ENCODE assay signal across 20 cellular contexts in genomic region chr10:112559328-112559727, GRCh38.
DNase-seq lines count a peak whose midpoint lies in the region; ATAC-seq, FAIRE-seq and TF ChIP-seq lines count a peak whose summit lies in the region.
"Had no signal": no experiment of that assay in that cellular context is flagged by ENCODE, and none has a peak within 500 bp of the region (broad histone marks: within the 10 kb centered on the region; RNA-seq: fewer than 3 reads in every experiment).

No MANE protein-coding gene starts in this region.

- H2BK20ac ChIP-seq in H9 (ENCODE audit: low read depth, low read length, poor library complexity, severe bottlenecking): no peak overlapping the region
- no peak overlapping the region for H2BK20ac ChIP-seq in H1 (ENCODE audit: low read length)

- H3K27ac ChIP-seq in GM23338 (ENCODE audit: low read depth) (no peak overlapping the region), H9 (ENCODE audit: insufficient read length, low read depth, low read length) (no peak overlapping the region), H1 (ENCODE audit: low read depth, low read length) (no peak overlapping the region), neural progenitor cell (no peak overlapping the region)
- H3K27ac ChIP-seq: C4-2B had no signal

- H3F3A ChIP-seq in GM23338 (replicated peaks; ENCODE audit: low read depth): no peaks in the 10 kb centered on the region
- H3F3A ChIP-seq in neural progenitor cell (ENCODE audit: low read depth): peaks cover 12% of the 10 kb centered on the region

- no peak overlapping the region for H3K4me3 ChIP-seq in GM23338
- no peak overlapping the region for H3K4me3 ChIP-seq in H1 (ENCODE audit: extremely low read depth in 1 of 4, insufficient read depth in 2 of 4, low read depth in 3 of 4, low read length in 4 of 4)
- no peak overlapping the region for H3K4me3 ChIP-seq in neural progenitor cell

- H3K4me1 ChIP-seq in GM23338 (ENCODE audit: insufficient read depth): peaks cover 31% of the 10 kb centered on the region
- H3K4me1 ChIP-seq in H9 (ENCODE audit: insufficient read depth, low read length): peaks cover 4% of the 10 kb centered on the region; the same call in 1 of the 2 replicates
- H3K4me1 ChIP-seq in H1 (replicated peaks in 1 of 4; ENCODE audit: control insufficient read depth in 3 of 4, insufficient read depth in 4 of 4, low read length in 3 of 4): peaks cover 0 to 9% (median under 1%) of the 10 kb centered on the region in 4 experiments; a peak in 3 of 7 replicates
- peaks cover 34% of the 10 kb centered on the region for H3K4me1 ChIP-seq in neural progenitor cell

- peaks cover 32% of the 10 kb centered on the region for H3K4me1 Mint-ChIP-seq in GM23338
- peaks cover 30 to 32% of the 10 kb centered on the region in 2 experiments for H3K4me1 Mint-ChIP-seq in H9
- peaks cover 29% of the 10 kb centered on the region for H3K4me1 Mint-ChIP-seq in neural progenitor cell
- peaks cover 15% of the 10 kb centered on the region for H3K4me1 Mint-ChIP-seq in nephron progenitor cell
- no peaks in the 10 kb centered on the region for H3K4me1 Mint-ChIP-seq in stimulated activated memory B cell treated with anti-CD40 and anti-IgM and Interleukin-4, amounts not matched to agents 10 μg/mL and 1 μg/mL and 100 μg/mL, for 72 hours

- H3K79me1 ChIP-seq in H9 (ENCODE audit: insufficient read depth, low read depth, low read length, poor library complexity, severe bottlenecking): no peaks in the 10 kb centered on the region
- no peaks in the 10 kb centered on the region for H3K79me1 ChIP-seq in H1 (ENCODE audit: low read depth, low read length)

- no CpG with 5 or more reads among the region's 4 CpGs for WGBS in H9 (ENCODE audit: extremely low coverage, insufficient read length, low lambda C conversion rate)
- WGBS in H1 (ENCODE audit: extremely low coverage in 1 of 2, insufficient coverage in 1 of 2, insufficient read length in 1 of 2, insufficient replicate concordance in 2 of 2, low coverage in 1 of 2, low lambda C conversion rate in 2 of 2, missing lambda C conversion rate in 1 of 2), 2 experiments: 52% methylated on average over 4 of the region's 4 CpGs; no CpG with 5 or more reads in 1 of the 2 experiments

- no peak overlapping the region for H4K5ac ChIP-seq in H9 (ENCODE audit: insufficient read length, low read depth, low read length)
- H4K5ac ChIP-seq in H1 (ENCODE audit: insufficient read length, low read depth, low read length): no peak overlapping the region

- H2BK12ac ChIP-seq in H9 (ENCODE audit: insufficient read length, low read depth, low read length): no peak overlapping the region
- H2BK12ac ChIP-seq in H1 (ENCODE audit: low read depth, low read length): no peak overlapping the region

- H3K79me2 ChIP-seq in GM23338 (replicated peaks; ENCODE audit: insufficient read depth): no peaks in the 10 kb centered on the region
- H3K79me2 ChIP-seq in H9 (ENCODE audit: insufficient read depth, low read length): no peaks in the 10 kb centered on the region
- H3K79me2 ChIP-seq in H1 (ENCODE audit: control insufficient read depth in 1 of 2, insufficient read depth in 2 of 2, low read length in 2 of 2): no peaks in the 10 kb centered on the region
- no peaks in the 10 kb centered on the region for H3K79me2 ChIP-seq in neural progenitor cell (ENCODE audit: low read depth)

- POLR2A ChIA-PET in H1 (lab: Charles Lee; ENCODE audit: partially characterized antibody): interaction anchor here (0.6 to 1.0 kb wide), 3 partner anchors 9 to 358 kb away, joined by 3 read pairs; no protein-coding TSS in a partner anchor

- H3K36me3 Mint-ChIP-seq in GM23338 (ENCODE audit: low read depth) (no peaks in the 10 kb centered on the region), H9 (ENCODE audit: insufficient read depth in 1 of 3, low read depth in 3 of 3) (no peaks in the 10 kb centered on the region), neural progenitor cell (no peaks in the 10 kb centered on the region), nephron progenitor cell (ENCODE audit: low read depth) (no peaks in the 10 kb centered on the region)
- H3K36me3 Mint-ChIP-seq in stimulated activated memory B cell treated with anti-CD40 and anti-IgM and Interleukin-4, amounts not matched to agents 10 μg/mL and 1 μg/mL and 100 μg/mL, for 72 hours: peaks cover 6% of the 10 kb centered on the region

- peak; percentile 25 to 26; a peak in 2 of 4 replicates for TF ChIP-seq RAD21 in H1 (IDR thresholded peaks at IDR 0.05 in 1 of 2, conservative IDR thresholded peaks at IDR 0.05 in 1 of 2; ENCODE audit: low read depth in 2 of 2, low read length in 2 of 2)

- H2BK120ac ChIP-seq in H9 (ENCODE audit: low read depth, low read length, poor library complexity, severe bottlenecking) (no peak overlapping the region), H1 (replicated peaks; ENCODE audit: low read depth, low read length) (no peak overlapping the region)

- H3K27me3 Mint-ChIP-seq in GM23338 (ENCODE audit: insufficient read depth, low read depth, poor library complexity) (peaks cover 3% of the 10 kb centered on the region), H9 (ENCODE audit: low read depth) (no peaks in the 10 kb centered on the region), neural progenitor cell (ENCODE audit: insufficient read depth, low read depth) (no peaks in the 10 kb centered on the region), nephron progenitor cell (ENCODE audit: low read depth, poor library complexity) (no peaks in the 10 kb centered on the region)
- no peaks in the 10 kb centered on the region for H3K27me3 Mint-ChIP-seq in stimulated activated memory B cell treated with anti-CD40 and anti-IgM and Interleukin-4, amounts not matched to agents 10 μg/mL and 1 μg/mL and 100 μg/mL, for 72 hours
- H3K27me3 Mint-ChIP-seq: CD4-positive, alpha-beta T cell; IgD-negative memory B cell had no signal

- CTCF ChIA-PET in H1 (lab: Charles Lee; ENCODE audit: partially characterized antibody): interaction anchor here (0.6 to 1.6 kb wide), 6 partner anchors 9 to 950 kb away, joined by 3 to 5 read pairs (median 3); no protein-coding TSS in a partner anchor

- H3K27ac Mint-ChIP-seq in GM23338 (no peak overlapping the region), H9 (peak overlapping the region in 1 of 3 experiments; percentile 23; a peak in 1 of 7 replicates), neural progenitor cell (peak overlapping the region; percentile 22), nephron progenitor cell (no peak overlapping the region)
- no peak overlapping the region for H3K27ac Mint-ChIP-seq in stimulated activated memory B cell treated with anti-CD40 and anti-IgM and Interleukin-4, amounts not matched to agents 10 μg/mL and 1 μg/mL and 100 μg/mL, for 72 hours
- H3K27ac Mint-ChIP-seq: CD4-positive, alpha-beta T cell had no signal

- no peak overlapping the region for H2AFZ ChIP-seq in GM23338
- H2AFZ ChIP-seq in H9 (ENCODE audit: low read length): no peak overlapping the region
- H2AFZ ChIP-seq in H1 (ENCODE audit: low read length): no peak overlapping the region
- H2AFZ ChIP-seq in neural progenitor cell (replicated peaks): no peak overlapping the region

- H2AK5ac ChIP-seq in H9 (ENCODE audit: insufficient read length, low read length): no peak overlapping the region
- H2AK5ac ChIP-seq in H1 (ENCODE audit: low read depth, low read length): no peak overlapping the region

- H3K23me2 ChIP-seq in H9 (ENCODE audit: insufficient read length, low read depth, low read length, poor library complexity, severe bottlenecking) (no peaks in the 10 kb centered on the region), H1 (ENCODE audit: low read depth, low read length) (no peaks in the 10 kb centered on the region)

- no peak overlapping the region for H3K23ac ChIP-seq in H9 (ENCODE audit: insufficient read length, low read depth, low read length)
- H3K23ac ChIP-seq in H1 (ENCODE audit: insufficient read length): no peak overlapping the region

- H3K4ac ChIP-seq in H9 (ENCODE audit: low read depth, low read length) (no peak overlapping the region), H1 (replicated peaks; ENCODE audit: insufficient read length, low read depth, low read length) (no peak overlapping the region)

- no peaks in the 10 kb centered on the region for H3K9me2 ChIP-seq in GM23338 (ENCODE audit: insufficient read depth)

- H3T11ph ChIP-seq in H9 (ENCODE audit: low read length): no peak overlapping the region

- TF ChIP-seq CTCF in GM23338 (conservative IDR thresholded peaks at IDR 0.05; ENCODE audit: low read depth in 2 of 2) (no peak), H9 (conservative IDR thresholded peaks at IDR 0.05) (peak; percentile 23; the same call in 1 of the 3 replicates), H1 (IDR thresholded peaks at IDR 0.05; ENCODE audit: control extremely low read depth in 1 of 3, insufficient read depth in 1 of 3, low read depth in 1 of 3, low read length in 3 of 3) (peak in 2 of 3 experiments; percentile 16 to 35; a peak in 2 of 4 replicates), neural progenitor cell (IDR thresholded peaks at IDR 0.05) (no peak), nephron progenitor cell (IDR thresholded peaks at IDR 0.05) (no peak)

- H3K9ac ChIP-seq in H9 (ENCODE audit: extremely low read depth, insufficient read length, low read length): no peak overlapping the region
- H3K9ac ChIP-seq in H1 (replicated peaks in 1 of 4; ENCODE audit: extremely low read depth in 1 of 4, low read depth in 3 of 4, low read length in 3 of 4): no peak overlapping the region
- H3K9ac ChIP-seq in neural progenitor cell: no peak overlapping the region

- H3K36me3 ChIP-seq in GM23338 (ENCODE audit: insufficient read depth) (no peaks in the 10 kb centered on the region), H1 (ENCODE audit: control insufficient read depth in 2 of 4, insufficient read depth in 4 of 4, low read length in 3 of 4) (no peaks in the 10 kb centered on the region), neural progenitor cell (no peaks in the 10 kb centered on the region)
- H3K36me3 ChIP-seq: BE2C had no signal

- no peak overlapping the region for H4K91ac ChIP-seq in H9 (ENCODE audit: insufficient read length, low read depth, low read length)
- no peak overlapping the region for H4K91ac ChIP-seq in H1 (replicated peaks; ENCODE audit: insufficient read length, low read length)

- H3K56ac ChIP-seq in H9 (ENCODE audit: insufficient read length, low read depth, low read length): no peak overlapping the region
- no peak overlapping the region for H3K56ac ChIP-seq in H1 (replicated peaks; ENCODE audit: insufficient read length, low read depth, low read length)

- H4K8ac ChIP-seq in H9 (replicated peaks; ENCODE audit: insufficient read length, low read depth, low read length): no peak overlapping the region
- H4K8ac ChIP-seq in H1 (ENCODE audit: extremely low read depth, insufficient read depth, low read length): no peak overlapping the region

- peak; percentile 52 for FAIRE-seq in H1 (lab: Jason Lieb, UNC)
- FAIRE-seq: A204.1, GM12892, GM18507, HepG2 had no signal

- no peaks in the 10 kb centered on the region for H3K9me3 ChIP-seq in H9 (ENCODE audit: control insufficient read depth, low read depth, low read length)
- H3K9me3 ChIP-seq in H1 (ENCODE audit: insufficient read depth in 2 of 2, low read depth in 1 of 2, low read length in 1 of 2): no peaks in the 10 kb centered on the region
- H3K9me3 ChIP-seq in neural progenitor cell (ENCODE audit: low read depth): no peaks in the 10 kb centered on the region
- H3K9me3 ChIP-seq: BE2C had no signal

- H2BK5ac ChIP-seq in H9 (ENCODE audit: insufficient read length, low read length): no peak overlapping the region
- H2BK5ac ChIP-seq in H1 (ENCODE audit: low read depth, low read length): no peak overlapping the region

- no peak overlapping the region for H3K4me2 ChIP-seq in GM23338
- H3K4me2 ChIP-seq in H9 (ENCODE audit: insufficient read depth, insufficient read length, low read length): no peak overlapping the region
- H3K4me2 ChIP-seq in H1 (ENCODE audit: insufficient read depth in 1 of 2, low read depth in 2 of 2, low read length in 2 of 2): no peak overlapping the region
- H3K4me2 ChIP-seq in neural progenitor cell: peak overlapping the region; percentile 27

- ATAC-seq in GM23338: peak; percentile 79
- no peak for ATAC-seq in stimulated activated memory B cell treated with anti-CD40 and anti-IgM and Interleukin-4, amounts not matched to agents 10 μg/mL and 1 μg/mL and 100 μg/mL, for 72 hours
- ATAC-seq: HepG2 had no signal

- H3K14ac ChIP-seq in H9 (ENCODE audit: insufficient read depth, low read length) (no peak overlapping the region), H1 (ENCODE audit: insufficient read length) (no peak overlapping the region)

- H3K18ac ChIP-seq in H9 (ENCODE audit: insufficient read length, low read depth, low read length) (no peak overlapping the region), H1 (ENCODE audit: extremely low read depth, low read length) (no peak overlapping the region)

- H2BK15ac ChIP-seq in H9 (ENCODE audit: low read depth, low read length) (no peak overlapping the region), H1 (ENCODE audit: low read length) (no peak overlapping the region)

- H3K4me3 Mint-ChIP-seq in GM23338 (no peak overlapping the region), H9 (no peak overlapping the region; a peak in 1 of 5 replicates), neural progenitor cell (peak overlapping the region; percentile 16), nephron progenitor cell (no peak overlapping the region)
- no peak overlapping the region for H3K4me3 Mint-ChIP-seq in stimulated activated memory B cell treated with anti-CD40 and anti-IgM and Interleukin-4, amounts not matched to agents 10 μg/mL and 1 μg/mL and 100 μg/mL, for 72 hours
- H3K4me3 Mint-ChIP-seq: CD4-positive, alpha-beta T cell; IgD-negative memory B cell had no signal

- no peak for TF ChIP-seq POLR2A in H1 (IDR thresholded peaks at IDR 0.05; ENCODE audit: control extremely low read depth in 1 of 2, low read depth in 2 of 2, low read length in 2 of 2)

- H3K27me3 ChIP-seq in GM23338 (ENCODE audit: insufficient read depth) (no peaks in the 10 kb centered on the region), H9 (ENCODE audit: insufficient read depth, low read length) (no peaks in the 10 kb centered on the region), H1 (replicated peaks in 1 of 4; ENCODE audit: control insufficient read depth in 3 of 4, extremely low read depth in 1 of 4, insufficient read depth in 3 of 4, low read length in 3 of 4) (no peaks in the 10 kb centered on the region), neural progenitor cell (no peaks in the 10 kb centered on the region)
- H3K27me3 ChIP-seq: BE2C had no signal

- DNase-seq in GM23338 (ENCODE audit: low spot score): no peak
- no peak for DNase-seq in H9
- no peak for DNase-seq in H1 (ENCODE audit: low read depth in 1 of 2, low spot score in 2 of 2)
- no peak for DNase-seq in neural progenitor cell (ENCODE audit: low spot score)
- no peak for DNase-seq in nephron progenitor cell
- DNase-seq in kidney glomerular epithelial cell (lab: John Stamatoyannopoulos, UW): no peak
- DNase-seq: ACHN; BE2C; CD4-positive, alpha-beta T cell; DMS153; DMS79; GDM1; KG1 had no signal

- no peak for TF ChIP-seq EP300 in H1 (IDR thresholded peaks at IDR 0.05; ENCODE audit: borderline replicate concordance in 1 of 2, low read depth in 2 of 2, low read length in 2 of 2)

- no peaks in the 10 kb centered on the region for H3K9me3 Mint-ChIP-seq in GM23338
- no peaks in the 10 kb centered on the region for H3K9me3 Mint-ChIP-seq in H9
- no peaks in the 10 kb centered on the region for H3K9me3 Mint-ChIP-seq in neural progenitor cell
- no peaks in the 10 kb centered on the region for H3K9me3 Mint-ChIP-seq in nephron progenitor cell
- H3K9me3 Mint-ChIP-seq in stimulated activated memory B cell treated with anti-CD40 and anti-IgM and Interleukin-4, amounts not matched to agents 10 μg/mL and 1 μg/mL and 100 μg/mL, for 72 hours: no peaks in the 10 kb centered on the region
- H3K9me3 Mint-ChIP-seq: CD4-positive, alpha-beta T cell; IgD-negative memory B cell had no signal

- H4K20me1 ChIP-seq in GM23338 (replicated peaks; ENCODE audit: insufficient read depth): no peaks in the 10 kb centered on the region
- no peaks in the 10 kb centered on the region for H4K20me1 ChIP-seq in H9 (ENCODE audit: control insufficient read depth, insufficient read depth, insufficient read length)
- H4K20me1 ChIP-seq in H1 (replicated peaks in 1 of 2; ENCODE audit: control insufficient read depth in 1 of 2, insufficient read depth in 2 of 2, low read length in 2 of 2): no peaks in the 10 kb centered on the region
- no peaks in the 10 kb centered on the region for H4K20me1 ChIP-seq in neural progenitor cell (ENCODE audit: low read depth)

Comparison
In these comparisons a context has a peak if more than half of its experiments do, and no peak if none do; other contexts are left out.
1. CTCF ChIP-seq: peak in H9 (single experiment) and H1 (2 of 3); none in GM23338 (0 of 2), neural progenitor cell (single experiment) and nephron progenitor cell (single experiment).